In genomic region chr1:199682081-199682480, GRCh38 we compare ENCODE assay signal across 32 cellular contexts.
"Had no signal": no experiment of that assay in that cellular context is flagged by ENCODE, and none has a peak within 500 bp of the region (broad histone marks: within the 10 kb centered on the region; RNA-seq: fewer than 3 reads in every experiment).

No MANE protein-coding gene starts in this region.

- ATAC-seq: activated CD8-positive, alpha-beta T cell treated with anti-CD3 and anti-CD28 coated beads for 36 hours; activated naive CD4-positive, alpha-beta T cell treated with anti-CD3 and anti-CD28 coated beads, Interleukin-2, amount 50 U/mL, for 72 hours; activated T-cell treated with anti-CD3 and anti-CD28 coated beads, Interleukin-2, amount 50 U/mL, for 4 hours; activated T-cell treated with anti-CD3 and anti-CD28 coated beads, Interleukin-2, amount 50 U/mL, for 72 hours; activated T-helper 17 cell treated with anti-CD3 and anti-CD28 coated beads, Interleukin-2, amount 50 U/mL, for 72 hours; body of pancreas had no signal

- H3K27ac ChIP-seq: adrenal gland, brain microvascular endothelial cell, breast epithelium, VCaP had no signal

- DNase-seq: activated B cell treated with CpG ODN at 0.5 μM for 24 hours; activated CD4-positive, alpha-beta memory T cell treated with anti-CD3 and anti-CD28 coated beads for 36 hours; activated CD4-positive, alpha-beta T cell treated with anti-CD3 and anti-CD28 coated beads for 4 hours; activated CD4-positive, alpha-beta T cell treated with anti-CD3 and anti-CD28 coated beads, Interleukin-2, amount 10 ng/mL, durations not matched to agents 24 days and 14 days; activated CD4-positive, alpha-beta T cell treated with anti-CD3 and anti-CD28 coated beads, Interleukin-2, amount 50 U/mL, for 1 hour; activated CD4-positive, alpha-beta T cell treated with anti-CD3 and anti-CD28 coated beads, Interleukin-2, amount 50 U/mL, for 4 hours; activated CD4-positive, CD25-positive, alpha-beta regulatory T cell treated with anti-CD3 and anti-CD28 coated beads, Interleukin-2, amount 50 U/mL, for 72 hours; activated CD8-positive, alpha-beta memory T cell treated with anti-CD3 and anti-CD28 coated beads, Interleukin-2, amount 50 U/mL, for 4 hours; activated CD8-positive, alpha-beta T cell treated with anti-CD3 and anti-CD28 coated beads for 36 hours; activated effector memory CD4-positive, alpha-beta T cell treated with anti-CD3 and anti-CD28 coated beads, Interleukin-2, amount 50 U/mL, for 16 hours; activated gamma-delta T cell treated with Interleukin-2 at 50 U/mL for 16 hours; activated naive CD4-positive, alpha-beta T cell; activated naive CD4-positive, alpha-beta T cell treated with anti-CD3 and anti-CD28 coated beads for 36 hours; activated naive CD4-positive, alpha-beta T cell treated with anti-CD3 and anti-CD28 coated beads, Interleukin-2, amount 50 U/mL, for 16 hours; activated naive CD8-positive, alpha-beta T cell treated with anti-CD3 and anti-CD28 coated beads for 36 hours; activated T-cell treated with anti-CD3 and anti-CD28 coated beads for 4 hours; activated T-cell treated with anti-CD3 and anti-CD28 coated beads, Interleukin-2, amount 50 U/mL, for 1 hour; activated T-cell treated with anti-CD3 and anti-CD28 coated beads, Interleukin-2, amount 50 U/mL, for 4 hours; activated T-cell treated with anti-CD3 and anti-CD28 coated beads, Interleukin-2, amount 50 U/mL, for 72 hours; adrenal gland; amniotic stem cell; aorta; body of pancreas; brain microvascular endothelial cell; central memory CD4-positive, alpha-beta T cell; T-helper 2 cell; T-helper 9 cell had no signal

- H3K36me3 ChIP-seq: adrenal gland, brain microvascular endothelial cell, breast epithelium had no signal

- H3K9me3 ChIP-seq: adrenal gland, body of pancreas, breast epithelium had no signal

- H3K4me3 ChIP-seq: adrenal gland, body of pancreas, breast epithelium had no signal

- H3K4me1 ChIP-seq: adrenal gland, breast epithelium had no signal

- FAIRE-seq: astrocyte had no signal
